In the genomic region with DNA sequence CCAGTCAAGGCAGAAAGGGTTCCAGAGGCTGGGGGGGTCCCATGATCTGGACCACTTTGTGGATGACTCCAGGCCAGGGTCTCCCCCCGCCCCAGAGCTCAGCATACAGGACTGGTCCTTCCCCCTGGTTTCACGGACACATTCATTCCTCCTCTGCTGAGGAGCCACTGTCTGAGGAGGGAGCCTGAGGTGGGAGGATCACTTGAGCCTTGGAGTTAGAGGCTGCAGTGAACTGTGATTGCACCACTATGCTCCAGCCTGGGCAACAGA, we compare ENCODE assay signal across 17 cellular contexts.
"Had no signal": no experiment of that assay in that cellular context is flagged by ENCODE, and none has a peak within 500 bp of the region (broad histone marks: within the 10 kb centered on the region; RNA-seq: fewer than 3 reads in every experiment).

No MANE protein-coding gene starts in this region.

- ATAC-seq: activated CD8-positive, alpha-beta memory T cell treated with anti-CD3 and anti-CD28 coated beads, Interleukin-2, amount 10 ng/mL, durations not matched to agents 7 days and 5 days; PC-3; T-helper 17 cell had no signal

- DNase-seq: activated B cell treated with CpG ODN at 0.5 μM for 24 hours; activated CD4-positive, alpha-beta T cell treated with anti-CD3 and anti-CD28 coated beads for 1 hour; activated CD4-positive, alpha-beta T cell treated with anti-CD3 and anti-CD28 coated beads, Interleukin-2, amount 10 ng/mL, durations not matched to agents 24 days and 14 days; activated CD4-positive, alpha-beta T cell treated with anti-CD3 and anti-CD28 coated beads, Interleukin-2, amount 50 U/mL, for 48 hours; activated CD8-positive, alpha-beta memory T cell treated with anti-CD3 and anti-CD28 coated beads, Interleukin-2, amount 10 ng/mL, durations not matched to agents 7 days and 5 days; activated effector memory CD4-positive, alpha-beta T cell treated with Interleukin-2 at 50 U/mL for 16 hours; activated naive CD4-positive, alpha-beta T cell; activated T-cell treated with anti-CD3 and anti-CD28 coated beads, Interleukin-2, amount 50 U/mL, for 24 hours; NCI-H1048; NCI-H146; NCI-H187 treated with DMSO at 0.1 percent for 48 hours; NCI-H2081 treated with DMSO at 0.1 percent for 48 hours; NCI-H446; PC-3; SIG-M5; T-helper 17 cell; T-helper 9 cell had no signal
